ENCODE assay signal across 21 cellular contexts in genomic region chr11:12544986-12545775, GRCh38.
"Had no signal": no experiment of that assay in that cellular context is flagged by ENCODE, and none has a peak within 500 bp of the region (broad histone marks: within the 10 kb centered on the region; RNA-seq: fewer than 3 reads in every experiment).

No MANE protein-coding gene starts in this region.

- H3K4me3 Mint-ChIP-seq: activated CD4-positive, alpha-beta memory T cell treated with anti-CD3 and anti-CD28 coated beads for 36 hours; activated naive CD8-positive, alpha-beta T cell treated with anti-CD3 and anti-CD28 coated beads for 36 hours; activated T-cell treated with anti-CD3 and anti-CD28 coated beads, Interleukin-2, amount 50 U/mL, for 4 hours; natural killer cell treated with Interleukin-12 subunit alpha and Interleukin-12 subunit beta and Interleukin-15 and Interleukin-18, amount 100 ng/mL, for 72 hours; T-helper 2 cell treated with Interferon-gamma antibody and Interleukin-4, amounts not matched to agents 5 μg/mL and 100 μg/mL, for 36 hours had no signal

- H3K4me1 Mint-ChIP-seq: activated naive CD8-positive, alpha-beta T cell treated with anti-CD3 and anti-CD28 coated beads for 36 hours had no signal

- DNase-seq: activated CD4-positive, alpha-beta memory T cell treated with anti-CD3 and anti-CD28 coated beads for 36 hours; activated CD4-positive, alpha-beta T cell treated with anti-CD3 and anti-CD28 coated beads for 1 hour; activated gamma-delta T cell treated with Interleukin-2 at 50 U/mL for 16 hours; activated naive CD8-positive, alpha-beta T cell treated with anti-CD3 and anti-CD28 coated beads for 36 hours; activated T-cell treated with anti-CD3 and anti-CD28 coated beads, Interleukin-2, amount 50 U/mL, for 4 hours; anterior cingulate cortex; effector CD4-positive, alpha-beta T cell; hippocampal formation; nucleus accumbens; psoas muscle; sigmoid colon; stimulated activated CD4-positive, alpha-beta T cell treated with anti-CD3 and anti-CD28 coated beads, Interleukin-2, amount 100 ng/mL, for 48 hours; stimulated activated naive CD8-positive, alpha-beta T cell treated with anti-CD3 and anti-CD28 coated beads, Interleukin-15, Interleukin-2, amounts not matched to agents 100 U/mL and 50 U/mL, for 24 hours; SW 1271; upper lobe of left lung had no signal

- H3K36me3 Mint-ChIP-seq: activated CD4-positive, alpha-beta memory T cell treated with anti-CD3 and anti-CD28 coated beads for 36 hours; activated naive CD8-positive, alpha-beta T cell treated with anti-CD3 and anti-CD28 coated beads for 36 hours; natural killer cell treated with Interleukin-12 subunit alpha and Interleukin-12 subunit beta and Interleukin-15 and Interleukin-18, amount 100 ng/mL, for 72 hours had no signal

- FAIRE-seq: endothelial cell of umbilical vein had no signal

- H3K27me3 Mint-ChIP-seq: activated CD4-positive, alpha-beta memory T cell treated with anti-CD3 and anti-CD28 coated beads for 36 hours had no signal

- H3K9me3 Mint-ChIP-seq: activated CD4-positive, alpha-beta memory T cell treated with anti-CD3 and anti-CD28 coated beads for 36 hours; activated naive CD8-positive, alpha-beta T cell treated with anti-CD3 and anti-CD28 coated beads for 36 hours; activated T-cell treated with anti-CD3 and anti-CD28 coated beads, Interleukin-2, amount 50 U/mL, for 4 hours; natural killer cell treated with Interleukin-12 subunit alpha and Interleukin-12 subunit beta and Interleukin-15 and Interleukin-18, amount 100 ng/mL, for 72 hours; T-helper 2 cell treated with Interferon-gamma antibody and Interleukin-4, amounts not matched to agents 5 μg/mL and 100 μg/mL, for 36 hours had no signal

- H3K27ac Mint-ChIP-seq: activated CD4-positive, alpha-beta memory T cell treated with anti-CD3 and anti-CD28 coated beads for 36 hours; activated naive CD8-positive, alpha-beta T cell treated with anti-CD3 and anti-CD28 coated beads for 36 hours; natural killer cell treated with Interleukin-12 subunit alpha and Interleukin-12 subunit beta and Interleukin-15 and Interleukin-18, amount 100 ng/mL, for 72 hours; T-helper 2 cell treated with Interferon-gamma antibody and Interleukin-4, amounts not matched to agents 5 μg/mL and 100 μg/mL, for 36 hours had no signal

- H3K4me3 ChIP-seq: coronary artery, lung, psoas muscle, sigmoid colon, suprapubic skin, upper lobe of left lung had no signal
